In genomic region chr12:56628671-56629458, GRCh38 we compare ENCODE assay signal across 9 cellular contexts. TPM values are rescaled to one million over a fixed set of nuclear protein-coding genes. Genes with fewer than 3 reads are reported as not detected.
A peak's percentile ranks its signal among the peaks of the same experiment; 100 is the strongest.
DNase-seq lines count a peak whose midpoint lies in the region; ATAC-seq, FAIRE-seq and TF ChIP-seq lines count a peak whose summit lies in the region.
"Had no signal": no experiment of that assay in that cellular context is flagged by ENCODE, and none has a peak within 500 bp of the region (broad histone marks: within the 10 kb centered on the region; RNA-seq: fewer than 3 reads in every experiment).

No MANE protein-coding gene starts in this region.

- intact Hi-C loops in heart right ventricle (cut with DNase I): loop anchor here in 1 of 10 donors (5.0 kb wide), 1 partner anchor 107 kb away; the partner anchor contains the start of gene RBMS2
- intact Hi-C loops in pancreas (cut with DNase I): no loop called here

- FAIRE-seq in pancreas (lab: Jason Lieb, UNC): no peak
- FAIRE-seq: colon had no signal

- H3K36me3 ChIP-seq in heart right ventricle (peaks cover 0 to 32% (median 0%) of the 10 kb centered on the region in 9 donors), pancreas (no peaks in the 10 kb centered on the region)

- H3K4me3 ChIP-seq in heart right ventricle (peak overlapping the region; percentile 65 to 100 (median 99)), pancreas (peak overlapping the region; percentile 60 to 100 (median 84))

- H3K27me3 ChIP-seq in heart right ventricle (no peaks in the 10 kb centered on the region), pancreas (no peaks in the 10 kb centered on the region)

- TF ChIP-seq CTCF in heart right ventricle (IDR thresholded peaks at IDR 0.05) (no peak), pancreas (IDR thresholded peaks at IDR 0.05) (no peak)

- H3K4me1 ChIP-seq in heart right ventricle (peaks cover 29 to 82% (median 79%) of the 10 kb centered on the region in 9 donors), pancreas (peaks cover 0 to 32% (median 5%) of the 10 kb centered on the region in 3 donors)

- H3K27ac ChIP-seq in adipose tissue (ENCODE audit: low read depth, low read length) (peak overlapping the region; percentile 70), heart right ventricle (peak overlapping the region; percentile 81 to 100 (median 96)), pancreas (peak overlapping the region; percentile 67 to 86 (median 79))

- peak; percentile 3 for DNase-seq in DMS153 (lab: John Stamatoyannopoulos, UW)
- DNase-seq in heart right ventricle: peak; percentile 65 to 70
- DNase-seq in pancreas: peak in 5 of 6 donors; percentile 55 to 73 (median 59)

- WGBS in adipose tissue, 3 donors: 0% methylated on average over 18 of the region's 18 CpGs
- WGBS in heart right ventricle, 2 donors: 0% methylated on average over 18 of the region's 18 CpGs
- WGBS in pancreas, 2 donors: 0% methylated on average over 18 of the region's 18 CpGs

- H3K9me3 ChIP-seq in heart right ventricle (no peaks in the 10 kb centered on the region), pancreas (no peaks in the 10 kb centered on the region)

- ATAC-seq in HG03460 (IDR thresholded peaks at IDR 0.05; ENCODE audit: unreplicated experiment) (peak; percentile 27), SK-N-SH treated with all-trans-retinoic acid at 6 μM for 48 hours (peak; percentile 42), heart right ventricle (peak in 7 of 8 donors; percentile 14 to 54 (median 42)), pancreas (peak; percentile 30 to 46 (median 40)), GM19463 (IDR thresholded peaks at IDR 0.05; ENCODE audit: unreplicated experiment) (no peak), GM21515 (IDR thresholded peaks at IDR 0.05; ENCODE audit: unreplicated experiment) (no peak)

TF ChIP-seq in SK-N-SH treated with all-trans-retinoic acid at 6 μM for 48 hours, 23 proteins besides CTCF, POLR2A, EP300 and RAD21:
- TF ChIP-seq CSDC2 (CRISPR knock-in tag; IDR thresholded peaks at IDR 0.05) (no peak), TCF4 (CRISPR knock-in tag; IDR thresholded peaks at IDR 0.05; ENCODE audit: borderline replicate concordance) (no peak), ZC3H10 (CRISPR knock-in tag; IDR thresholded peaks at IDR 0.05) (no peak), GLIS3 (CRISPR knock-in tag; IDR thresholded peaks at IDR 0.05) (no peak), TOX (CRISPR knock-in tag; IDR thresholded peaks at IDR 0.05; ENCODE audit: borderline replicate concordance) (no peak), ZNF565 (CRISPR knock-in tag; conservative IDR thresholded peaks at IDR 0.05; ENCODE audit: low read depth) (no peak), PATZ1 (CRISPR knock-in tag; IDR thresholded peaks at IDR 0.05; ENCODE audit: borderline replicate concordance) (no peak)

RNA-seq across cellular contexts. Expression of gene BAZ2A, which starts 1.3 kb away (rescaled TPM):
- polyA plus RNA-seq in adipose tissue (10 to 100 TPM; 18.9 to 56.0 (median 29.3) TPM), heart right ventricle (10 to 100 TPM in 1 of 2 donors, 1 to 10 TPM in 1; 8.8 to 52.4 TPM), pancreas (10 to 100 TPM; 26.7 to 58.0 TPM)
- total RNA-seq in heart right ventricle (10 to 100 TPM; 28.7 to 58.7 (median 42.6) TPM), pancreas (10 to 100 TPM; 29.7 to 59.9 (median 39.1) TPM)

RNA-seq across cellular contexts. Expression of gene ATP5F1B, which starts 16.9 kb away (rescaled TPM):
- 100 to 1,000 TPM; 365 to 916 (median 482) TPM for polyA plus RNA-seq in adipose tissue
- total RNA-seq in heart right ventricle: 1,000 to 10,000 TPM; 2,092 to 3,612 (median 3,330) TPM
- 1,000 to 10,000 TPM; 1,003 to 1,981 TPM for polyA plus RNA-seq in heart right ventricle
- total RNA-seq in pancreas: 100 to 1,000 TPM; 152 to 237 (median 211) TPM
- polyA plus RNA-seq in pancreas: 100 to 1,000 TPM; 126 to 299 TPM

RNA-seq across cellular contexts. Expression of gene PTGES3, which starts 59.2 kb away (rescaled TPM):
- polyA plus RNA-seq in adipose tissue (100 to 1,000 TPM in 1 of 3 donors, 10 to 100 TPM in 2; 70.2 to 165 (median 99.6) TPM), heart right ventricle (10 to 100 TPM; 43.7 to 92.3 TPM), pancreas (10 to 100 TPM; 33.4 to 86.4 TPM)
- total RNA-seq in heart right ventricle (100 to 1,000 TPM in 9 of 10 donors, 10 to 100 TPM in 1; 100.0 to 139 (median 110) TPM), pancreas (10 to 100 TPM; 48.8 to 98.1 (median 69.3) TPM)

Comparison
In these comparisons a context has a peak if more than half of its experiments do, and no peak if none do; other contexts are left out.
1. DNase-seq: peak in every context shown above with its lines; median percentile 68 in heart right ventricle; 59 in pancreas; 3 in DMS153.
2. ATAC-seq: peak in HG03460 (single experiment), SK-N-SH treated with all-trans-retinoic acid at 6 μM for 48 hours (single experiment), heart right ventricle (7 of 8) and pancreas (4 of 4); none in GM19463 (single experiment) and GM21515 (single experiment).
3. Peak in every context shown above with its lines, with median percentiles within 50 percentile points of each other: H3K27ac ChIP-seq.